Comparison of ENCODE assay signal across 9 cellular contexts in the genomic region with DNA sequence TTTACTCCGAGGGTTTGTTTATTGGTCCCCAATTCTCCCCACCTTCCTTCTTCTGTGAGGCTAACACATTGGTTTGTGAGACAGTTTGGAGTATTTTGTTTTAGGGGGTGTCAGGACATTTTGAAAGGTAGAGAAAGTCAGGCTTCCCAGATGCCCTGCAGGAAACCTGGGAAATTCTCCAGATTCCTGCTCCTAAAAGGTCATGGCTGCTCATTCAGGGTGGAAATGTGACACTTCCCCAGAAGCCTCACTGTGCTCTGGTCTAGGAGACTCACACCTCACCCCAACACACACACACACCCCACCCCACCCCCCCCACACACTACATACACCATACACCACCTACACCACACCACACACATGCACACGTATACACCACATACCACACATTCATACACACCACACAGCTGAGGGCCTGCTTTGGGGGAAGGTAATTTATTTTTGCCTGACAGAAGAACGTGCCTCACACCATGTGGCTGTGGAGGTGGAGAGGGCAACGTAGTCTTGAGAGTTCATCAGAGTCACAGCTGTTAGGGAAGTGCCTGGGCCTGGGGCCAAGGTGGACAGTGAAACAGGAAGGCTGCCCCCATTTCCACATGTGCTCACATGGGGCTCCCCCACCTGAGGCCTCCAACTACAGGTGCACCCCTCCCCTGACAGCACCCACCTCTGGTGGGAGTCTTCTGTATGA. TPM values are rescaled to one million over a fixed set of nuclear protein-coding genes. Genes with fewer than 3 reads are reported as not detected.
DNase-seq lines count a peak whose midpoint lies in the region; ATAC-seq, FAIRE-seq and TF ChIP-seq lines count a peak whose summit lies in the region.
"Had no signal": no experiment of that assay in that cellular context is flagged by ENCODE, and none has a peak within 500 bp of the region (broad histone marks: within the 10 kb centered on the region; RNA-seq: fewer than 3 reads in every experiment).

No MANE protein-coding gene starts in this region.

- H3K4me3 Mint-ChIP-seq in neural progenitor cell = no peak overlapping the region

- no peaks in the 10 kb centered on the region for H3K36me3 Mint-ChIP-seq in neural progenitor cell

- H3K27me3 ChIP-seq in hepatocyte (no peaks in the 10 kb centered on the region), neural progenitor cell (no peaks in the 10 kb centered on the region)

- no peak overlapping the region for H3K4me2 ChIP-seq in hepatocyte
- no peak overlapping the region for H3K4me2 ChIP-seq in neural progenitor cell

- FAIRE-seq in GM12892 (lab: Jason Lieb, UNC) = no peak
- FAIRE-seq: colon had no signal

- H3K4me1 Mint-ChIP-seq in neural progenitor cell = peaks cover 19% of the 10 kb centered on the region

- H3K36me3 ChIP-seq in hepatocyte (replicated peaks; ENCODE audit: insufficient read depth, low read depth) (no peaks in the 10 kb centered on the region), neural progenitor cell (no peaks in the 10 kb centered on the region)

- no peak overlapping the region for H3K27ac Mint-ChIP-seq in neural progenitor cell

- DNase-seq in RWPE1 (ENCODE audit: low spot score) (no peak), hepatocyte (ENCODE audit: low spot score) (no peak), NCI-H1105 (lab: John Stamatoyannopoulos, UW) (no peak), neural progenitor cell (ENCODE audit: low spot score) (no peak), GM12892 (ENCODE audit: insufficient read length) (no peak), NCI-H526 treated with DMSO at 0.1 percent for 48 hours (lab: John Stamatoyannopoulos, UW) (no peak)

- TF ChIP-seq CTCF in RWPE1 (conservative IDR thresholded peaks at IDR 0.05; ENCODE audit: low read depth) = no peak
- no peak for TF ChIP-seq CTCF in hepatocyte (IDR thresholded peaks at IDR 0.05; ENCODE audit: poor library complexity)
- no peak for TF ChIP-seq CTCF in neural progenitor cell (IDR thresholded peaks at IDR 0.05)

- no peaks in the 10 kb centered on the region for H3K9me2 ChIP-seq in hepatocyte (replicated peaks; ENCODE audit: insufficient read depth)

- H3K4me3 ChIP-seq in hepatocyte = no peak overlapping the region
- H3K4me3 ChIP-seq in neural progenitor cell = no peak overlapping the region

- CTCF ChIA-PET in RWPE1 (lab: Yijun Ruan, JAX) = no interaction called here

- H2AFZ ChIP-seq in hepatocyte (no peak overlapping the region), neural progenitor cell (replicated peaks) (no peak overlapping the region)

- POLR2A ChIA-PET in RWPE1 (lab: Yijun Ruan, JAX; ENCODE audit: low non-redundant PET) = no interaction called here

- H4K20me1 ChIP-seq in hepatocyte (ENCODE audit: insufficient read depth, poor library complexity, severe bottlenecking) (no peaks in the 10 kb centered on the region), neural progenitor cell (ENCODE audit: low read depth) (no peaks in the 10 kb centered on the region)

- H3K27ac ChIP-seq in RWPE1 (peak overlapping the region; percentile 30), hepatocyte (peak overlapping the region; percentile 10), neural progenitor cell (no peak overlapping the region)

- H3K4me1 ChIP-seq in hepatocyte (ENCODE audit: insufficient read depth) (peaks cover 32% of the 10 kb centered on the region), neural progenitor cell (no peaks in the 10 kb centered on the region)

- no peak overlapping the region for H3K9ac ChIP-seq in neural progenitor cell

- TF ChIP-seq POLR2A in GM12892 (IDR thresholded peaks at IDR 0.05; ENCODE audit: low read depth, low read length) = no peak

- H3K9me3 Mint-ChIP-seq in neural progenitor cell = no peaks in the 10 kb centered on the region

- H3K9me3 ChIP-seq in hepatocyte (ENCODE audit: low read depth) (no peaks in the 10 kb centered on the region), neural progenitor cell (ENCODE audit: low read depth) (no peaks in the 10 kb centered on the region)

- WGBS in hepatocyte (ENCODE audit: low lambda C conversion rate, missing lambda C conversion rate) = 40% methylated on average over 4 of the region's 4 CpGs

- no peaks in the 10 kb centered on the region for H3F3A ChIP-seq in neural progenitor cell (ENCODE audit: low read depth)

- H3K27me3 Mint-ChIP-seq in neural progenitor cell (ENCODE audit: insufficient read depth, low read depth) = peaks cover 2% of the 10 kb centered on the region

- ATAC-seq in GM18508 (IDR thresholded peaks at IDR 0.05; ENCODE audit: insufficient read depth, unreplicated experiment) (peak; percentile 47), HG02798 (IDR thresholded peaks at IDR 0.05; ENCODE audit: poor library complexity, unreplicated experiment) (peak; percentile 58)

- H3K79me2 ChIP-seq in hepatocyte (no peaks in the 10 kb centered on the region), neural progenitor cell (ENCODE audit: low read depth) (no peaks in the 10 kb centered on the region)

RNA-seq across cellular contexts. Expression of gene LIMD1, which starts 40.4 kb away (rescaled TPM):
- total RNA-seq in hepatocyte (12.1 and 12.5 TPM in 2 replicates), neural progenitor cell (ENCODE audit: low replicate concordance) (10.0 and 14.8 TPM in 2 replicates)
- polyA plus RNA-seq in hepatocyte = 6.7 and 7.3 TPM in 2 replicates
- 20.1 TPM for polyA plus RNA-seq in GM12892 (2012; ENCODE audit: missing spikeins)
